In genomic region chr3:189270248-189270832, GRCh38 we compare ENCODE assay signal across 8 cellular contexts.
DNase-seq lines count a peak whose midpoint lies in the region; ATAC-seq lines count a peak whose summit lies in the region.

No MANE protein-coding gene starts in this region.

- ATAC-seq in GM18517 (IDR thresholded peaks at IDR 0.05; ENCODE audit: unreplicated experiment) (peak; percentile 62), HG03108 (IDR thresholded peaks at IDR 0.05; ENCODE audit: unreplicated experiment) (peak; percentile 84)

- DNase-seq in AG08396 (ENCODE audit: low spot score) = peak; percentile 70
- peak; percentile 25 to 74 for DNase-seq in NCI-H446 (lab: John Stamatoyannopoulos, UW)
- DNase-seq in activated CD4-positive, alpha-beta T cell treated with anti-CD3 and anti-CD28 coated beads for 48 hours = peak; percentile 61
- peak; percentile 73 for DNase-seq in fibroblast of gingiva (ENCODE audit: low read depth)
- peak; percentile 37 for DNase-seq in occipital lobe (lab: John Stamatoyannopoulos, UW)
- no peak for DNase-seq in cerebellar nuclear complex (lab: John Stamatoyannopoulos, UW)

Comparison
In these comparisons a context has a peak if more than half of its experiments do, and no peak if none do; other contexts are left out.
1. DNase-seq: peak in AG08396 (single experiment), NCI-H446 (2 of 2), activated CD4-positive, alpha-beta T cell treated with anti-CD3 and anti-CD28 coated beads for 48 hours (single experiment), fibroblast of gingiva (single experiment) and occipital lobe (single experiment); none in cerebellar nuclear complex (0 of 2).